Comparison of ENCODE assay signal across 13 cellular contexts in the genomic region with DNA sequence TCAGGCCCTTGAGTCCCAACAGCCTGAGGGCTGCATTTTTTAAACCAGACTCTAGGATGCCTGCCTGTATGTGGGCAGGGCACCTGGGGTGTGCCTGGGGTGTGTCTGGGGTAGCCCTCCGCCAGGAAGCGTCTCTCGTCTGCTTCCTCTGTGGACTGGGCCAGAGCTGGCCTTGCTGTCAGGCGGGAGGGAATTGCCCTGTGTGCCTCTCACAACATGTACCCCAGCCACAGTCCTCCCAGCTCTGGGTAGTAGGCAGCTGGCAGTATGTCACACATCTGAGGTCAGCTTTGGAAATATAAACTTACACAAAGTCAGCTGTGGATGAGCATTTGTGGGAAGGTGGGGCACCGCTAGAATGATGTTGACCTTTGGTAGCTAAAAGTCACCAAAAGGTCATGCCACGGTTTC. TPM values are rescaled to one million over a fixed set of nuclear protein-coding genes. Genes with fewer than 3 reads are reported as not detected.
DNase-seq lines count a peak whose midpoint lies in the region; ATAC-seq and TF ChIP-seq lines count a peak whose summit lies in the region.
"Had no signal": no experiment of that assay in that cellular context is flagged by ENCODE, and none has a peak within 500 bp of the region (broad histone marks: within the 10 kb centered on the region; RNA-seq: fewer than 3 reads in every experiment).

No MANE protein-coding gene starts in this region.

- H3K36me3 Mint-ChIP-seq in chondrocyte (ENCODE audit: low read depth): no peaks in the 10 kb centered on the region
- peaks cover 12 to 44% of the 10 kb centered on the region in 2 donors for H3K36me3 Mint-ChIP-seq in stimulated activated naive B cell treated with anti-CD40 and anti-IgM and Interleukin-4, amounts not matched to agents 10 μg/mL and 1 μg/mL and 100 μg/mL, for 72 hours

- H3K27me3 Mint-ChIP-seq in chondrocyte (ENCODE audit: low read depth): no peaks in the 10 kb centered on the region
- no peaks in the 10 kb centered on the region for H3K27me3 Mint-ChIP-seq in stimulated activated naive B cell treated with anti-CD40 and anti-IgM and Interleukin-4, amounts not matched to agents 10 μg/mL and 1 μg/mL and 100 μg/mL, for 72 hours

- H3K4me1 Mint-ChIP-seq in chondrocyte (ENCODE audit: low read depth): peaks cover 69% of the 10 kb centered on the region
- peaks cover 75 to 94% of the 10 kb centered on the region in 2 donors for H3K4me1 Mint-ChIP-seq in stimulated activated naive B cell treated with anti-CD40 and anti-IgM and Interleukin-4, amounts not matched to agents 10 μg/mL and 1 μg/mL and 100 μg/mL, for 72 hours
- H3K4me1 Mint-ChIP-seq: neural crest cell had no signal

- H3K9me3 Mint-ChIP-seq in chondrocyte (ENCODE audit: low read depth): no peaks in the 10 kb centered on the region
- H3K9me3 Mint-ChIP-seq in stimulated activated naive B cell treated with anti-CD40 and anti-IgM and Interleukin-4, amounts not matched to agents 10 μg/mL and 1 μg/mL and 100 μg/mL, for 72 hours: peaks cover 0 to 1% of the 10 kb centered on the region in 2 donors
- H3K9me3 Mint-ChIP-seq: neural crest cell had no signal

- peak; percentile 50 for DNase-seq in activated CD8-positive, alpha-beta memory T cell treated with anti-CD3 and anti-CD28 coated beads, Interleukin-2, amount 50 U/mL, for 48 hours
- DNase-seq in activated CD8-positive, alpha-beta memory T cell treated with anti-CD3 and anti-CD28 coated beads for 24 hours: no peak
- DNase-seq in RPMI8226: peak; percentile 47
- no peak for DNase-seq in chondrocyte (ENCODE audit: low spot score)
- peak; percentile 50 for DNase-seq in stimulated activated naive B cell treated with anti-CD40 and anti-IgM and Interleukin-4, amounts not matched to agents 10 μg/mL and 1 μg/mL and 100 μg/mL, for 72 hours
- no peak for DNase-seq in NCI-H446 (lab: John Stamatoyannopoulos, UW)
- DNase-seq: ACHN, MM.1S, NCI-H2029 treated with DMSO at 0.1 percent for 48 hours, retina had no signal

- peak; percentile 75 to 80 for ATAC-seq in stimulated activated naive B cell treated with anti-CD40 and anti-IgM and Interleukin-4, amounts not matched to agents 10 μg/mL and 1 μg/mL and 100 μg/mL, for 72 hours (replicated peaks)
- ATAC-seq in GM18868 (IDR thresholded peaks at IDR 0.05; ENCODE audit: unreplicated experiment): no peak
- ATAC-seq in GM19463 (IDR thresholded peaks at IDR 0.05; ENCODE audit: unreplicated experiment): no peak

- H3K27ac Mint-ChIP-seq in chondrocyte (ENCODE audit: unreplicated experiment): peak overlapping the region; percentile 60
- peak overlapping the region; percentile 89 for H3K27ac Mint-ChIP-seq in stimulated activated naive B cell treated with anti-CD40 and anti-IgM and Interleukin-4, amounts not matched to agents 10 μg/mL and 1 μg/mL and 100 μg/mL, for 72 hours

- no peak for TF ChIP-seq CTCF in chondrocyte (IDR thresholded peaks at IDR 0.05)

- no peak overlapping the region for H3K4me3 Mint-ChIP-seq in chondrocyte (ENCODE audit: unreplicated experiment)
- peak overlapping the region; percentile 50 to 60 for H3K4me3 Mint-ChIP-seq in stimulated activated naive B cell treated with anti-CD40 and anti-IgM and Interleukin-4, amounts not matched to agents 10 μg/mL and 1 μg/mL and 100 μg/mL, for 72 hours
- H3K4me3 Mint-ChIP-seq: neural crest cell had no signal

RNA-seq across cellular contexts. Expression of gene TRAF5, which starts 13.0 kb away (rescaled TPM):
- total RNA-seq in chondrocyte: 52.9 to 58.7 TPM (median 57.4 TPM) in 3 replicates

Comparison
In these comparisons a context has a peak if more than half of its experiments do, and no peak if none do; other contexts are left out.
1. DNase-seq: peak in activated CD8-positive, alpha-beta memory T cell treated with anti-CD3 and anti-CD28 coated beads, Interleukin-2, amount 50 U/mL, for 48 hours (single experiment), RPMI8226 (single experiment) and stimulated activated naive B cell treated with anti-CD40 and anti-IgM and Interleukin-4, amounts not matched to agents 10 μg/mL and 1 μg/mL and 100 μg/mL, for 72 hours (single experiment); none in activated CD8-positive, alpha-beta memory T cell treated with anti-CD3 and anti-CD28 coated beads for 24 hours (single experiment), chondrocyte (single experiment) and NCI-H446 (0 of 2).
2. ATAC-seq: peak in stimulated activated naive B cell treated with anti-CD40 and anti-IgM and Interleukin-4, amounts not matched to agents 10 μg/mL and 1 μg/mL and 100 μg/mL, for 72 hours (2 of 2); none in GM18868 (single experiment) and GM19463 (single experiment).